Comparison of ENCODE assay signal across 19 cellular contexts in genomic region chr6:99605074-99605726, GRCh38. TPM values are rescaled to one million over a fixed set of nuclear protein-coding genes. Genes with fewer than 3 reads are reported as not detected.
A peak's percentile ranks its signal among the peaks of the same experiment; 100 is the strongest.
DNase-seq lines count a peak whose midpoint lies in the region; ATAC-seq and TF ChIP-seq lines count a peak whose summit lies in the region.
"Had no signal": no experiment of that assay in that cellular context is flagged by ENCODE, and none has a peak within 500 bp of the region (broad histone marks: within the 10 kb centered on the region; RNA-seq: fewer than 3 reads in every experiment).

No MANE protein-coding gene starts in this region.

- H3K9me3 Mint-ChIP-seq in CD8-positive, alpha-beta memory T cell = peaks cover 0 to 15% (median 5%) of the 10 kb centered on the region in 5 donors
- H3K9me3 Mint-ChIP-seq in GM23338 = peaks cover 3% of the 10 kb centered on the region; the same call in 1 of the 3 replicates
- H3K9me3 Mint-ChIP-seq in effector memory CD8-positive, alpha-beta T cell = no peaks in the 10 kb centered on the region
- H3K9me3 Mint-ChIP-seq in osteocyte (ENCODE audit: unreplicated experiment) = no peaks in the 10 kb centered on the region

- H3K27ac ChIP-seq in CD8-positive, alpha-beta memory T cell (ENCODE audit: low read depth, low read length) = no peak overlapping the region
- no peak overlapping the region for H3K27ac ChIP-seq in GM23338 (ENCODE audit: low read depth)
- H3K27ac ChIP-seq: C4-2B, psoas muscle, suprapubic skin had no signal

- CTCF ChIA-PET in CD8-positive, alpha-beta memory T cell (lab: Charles Lee) = interaction anchor here (1.0 to 1.3 kb wide), 2 partner anchors 23 to 84 kb away, joined by 3 read pairs; no protein-coding TSS in a partner anchor

- peaks cover 34 to 55% (median 41%) of the 10 kb centered on the region in 3 donors for H3K4me1 Mint-ChIP-seq in CD8-positive, alpha-beta memory T cell
- H3K4me1 Mint-ChIP-seq in GM23338 (peaks cover 47% of the 10 kb centered on the region), osteocyte (ENCODE audit: unreplicated experiment) (peaks cover 29% of the 10 kb centered on the region)
- peaks cover 14 to 36% of the 10 kb centered on the region in 2 donors for H3K4me1 Mint-ChIP-seq in effector memory CD8-positive, alpha-beta T cell (ENCODE audit: low read depth in 2 of 2)

- peaks cover 25% of the 10 kb centered on the region for H3K4me1 ChIP-seq in CD8-positive, alpha-beta memory T cell (ENCODE audit: insufficient read depth, low read length)
- H3K4me1 ChIP-seq in GM23338 (ENCODE audit: insufficient read depth) = peaks cover 61% of the 10 kb centered on the region

- peak overlapping the region; percentile 83; the same call in 1 of the 2 replicates for H3K4me2 ChIP-seq in GM23338

- H3K27me3 ChIP-seq in CD8-positive, alpha-beta memory T cell (ENCODE audit: insufficient read depth, low read length, poor library complexity, severe bottlenecking) = peaks cover 87% of the 10 kb centered on the region
- H3K27me3 ChIP-seq in GM23338 (ENCODE audit: insufficient read depth) = peaks cover 100% of the 10 kb centered on the region

- H4K20me1 ChIP-seq in GM23338 (replicated peaks; ENCODE audit: insufficient read depth) = peaks cover 57% of the 10 kb centered on the region

- H3K9me2 ChIP-seq in GM23338 (ENCODE audit: insufficient read depth) = no peaks in the 10 kb centered on the region

- H3K79me2 ChIP-seq in GM23338 (replicated peaks; ENCODE audit: insufficient read depth) = no peaks in the 10 kb centered on the region

- H3K36me3 Mint-ChIP-seq in CD8-positive, alpha-beta memory T cell = no peaks in the 10 kb centered on the region
- no peaks in the 10 kb centered on the region for H3K36me3 Mint-ChIP-seq in GM23338 (ENCODE audit: low read depth)
- H3K36me3 Mint-ChIP-seq in effector memory CD8-positive, alpha-beta T cell (ENCODE audit: insufficient read depth) = peaks cover 32% of the 10 kb centered on the region
- H3K36me3 Mint-ChIP-seq in osteocyte (ENCODE audit: unreplicated experiment) = no peaks in the 10 kb centered on the region
- H3K36me3 Mint-ChIP-seq: activated naive CD8-positive, alpha-beta T cell had no signal

- H2AFZ ChIP-seq in GM23338 = no peak overlapping the region

- no peaks in the 10 kb centered on the region for H3K36me3 ChIP-seq in CD8-positive, alpha-beta memory T cell (ENCODE audit: insufficient read depth, low read length)
- H3K36me3 ChIP-seq in GM23338 (ENCODE audit: insufficient read depth) = no peaks in the 10 kb centered on the region
- H3K36me3 ChIP-seq: suprapubic skin had no signal

- DNase-seq in CD8-positive, alpha-beta memory T cell = no peak
- DNase-seq in GM23338 (ENCODE audit: low spot score) = peak; percentile 65
- DNase-seq in effector memory CD8-positive, alpha-beta T cell = no peak
- no peak for DNase-seq in osteocyte (ENCODE audit: extremely low spot score, unreplicated experiment)
- DNase-seq in COLO829 (ENCODE audit: low spot score) = no peak
- no peak for DNase-seq in NCI-H510A (lab: John Stamatoyannopoulos, UW)
- no peak for DNase-seq in NCI-H2171 (lab: John Stamatoyannopoulos, UW)
- DNase-seq: activated B cell treated with CpG ODN at 0.5 μM for 24 hours; activated CD8-positive, alpha-beta memory T cell treated with anti-CD3 and anti-CD28 coated beads, Interleukin-2, amount 50 U/mL, for 4 hours; effector CD8-positive, alpha-beta T cell; left ventricle myocardium superior; NCI-H2107; NCI-H774; psoas muscle had no signal

- ATAC-seq in GM23338 (peak; percentile 6), HG02763 (IDR thresholded peaks at IDR 0.05; ENCODE audit: unreplicated experiment) (no peak)
- no peak for ATAC-seq in effector memory CD8-positive, alpha-beta T cell (replicated peaks)
- ATAC-seq: left ventricle myocardium superior, psoas muscle had no signal

- TF ChIP-seq CTCF in GM23338 (conservative IDR thresholded peaks at IDR 0.05; ENCODE audit: low read depth in 2 of 2) = peak; percentile 65 to 66
- no peak for TF ChIP-seq CTCF in osteocyte (IDR thresholded peaks at IDR 0.05)

- H3K27me3 Mint-ChIP-seq in CD8-positive, alpha-beta memory T cell = peaks cover 89 to 93% of the 10 kb centered on the region in 2 donors
- H3K27me3 Mint-ChIP-seq in GM23338 (ENCODE audit: insufficient read depth, low read depth, poor library complexity) (peaks cover 98% of the 10 kb centered on the region), osteocyte (ENCODE audit: unreplicated experiment) (peaks cover 96% of the 10 kb centered on the region)
- peaks cover 77 to 100% of the 10 kb centered on the region in 2 donors for H3K27me3 Mint-ChIP-seq in effector memory CD8-positive, alpha-beta T cell

- no peaks in the 10 kb centered on the region for H3K9me3 ChIP-seq in CD8-positive, alpha-beta memory T cell (ENCODE audit: low read length)
- H3K9me3 ChIP-seq: psoas muscle, suprapubic skin had no signal

- H3K4me3 ChIP-seq in CD8-positive, alpha-beta memory T cell (ENCODE audit: low read length) = no peak overlapping the region
- H3K4me3 ChIP-seq in GM23338 = peak overlapping the region; percentile 54; the same call in 1 of the 2 replicates
- H3K4me3 ChIP-seq: psoas muscle had no signal

- POLR2A ChIA-PET in CD8-positive, alpha-beta memory T cell (lab: Charles Lee) = no interaction called here

- H3F3A ChIP-seq in GM23338 (replicated peaks; ENCODE audit: low read depth) = peaks cover 50% of the 10 kb centered on the region

- H3K4me3 Mint-ChIP-seq in CD8-positive, alpha-beta memory T cell = peak overlapping the region in 4 of 7 donors; percentile 13 to 68 (median 26)
- peak overlapping the region; percentile 12; the same call in 1 of the 3 replicates for H3K4me3 Mint-ChIP-seq in GM23338
- H3K4me3 Mint-ChIP-seq in effector memory CD8-positive, alpha-beta T cell = peak overlapping the region; percentile 77 to 79
- H3K4me3 Mint-ChIP-seq in osteocyte (ENCODE audit: unreplicated experiment) = peak overlapping the region; percentile 66

- H3K27ac Mint-ChIP-seq in CD8-positive, alpha-beta memory T cell = peak overlapping the region in 2 of 8 donors; percentile 13 to 63
- no peak overlapping the region for H3K27ac Mint-ChIP-seq in GM23338
- no peak overlapping the region for H3K27ac Mint-ChIP-seq in effector memory CD8-positive, alpha-beta T cell
- no peak overlapping the region for H3K27ac Mint-ChIP-seq in osteocyte (ENCODE audit: unreplicated experiment)
- H3K27ac Mint-ChIP-seq: activated B cell treated with CpG ODN at 0.5 μM for 24 hours; activated naive CD8-positive, alpha-beta T cell had no signal

TF ChIP-seq in GM23338, 12 proteins besides CTCF, POLR2A, EP300 and RAD21:
- TF ChIP-seq EZH2phosphoT487 (IDR thresholded peaks at IDR 0.05; ENCODE audit: unreplicated experiment) (peak; percentile 78), STAT1 (IDR thresholded peaks at IDR 0.05; ENCODE audit: unreplicated experiment) (no peak), POLR2AphosphoS5 (IDR thresholded peaks at IDR 0.05; ENCODE audit: low read depth) (no peak), EZH2 (IDR thresholded peaks at IDR 0.05; ENCODE audit: low read depth, unreplicated experiment) (peak; percentile 95), JUNB (IDR thresholded peaks at IDR 0.05; ENCODE audit: unreplicated experiment) (no peak), CREB1 (CRISPR knock-in tag; IDR thresholded peaks at IDR 0.05; ENCODE audit: low read depth) (no peak)
TF ChIP-seq in GM23338: peak in this region for 2.

RNA-seq across cellular contexts. Expression of gene PRDM13, which starts 1.4 kb away (rescaled TPM):
- total RNA-seq in CD8-positive, alpha-beta memory T cell = under 1 TPM in 1 of 2 experiments, not detected in 1; 0.07 TPM
- 0.14 TPM for polyA plus RNA-seq in CD8-positive, alpha-beta memory T cell
- 0.10 and 0.27 TPM in 2 replicates for total RNA-seq in GM23338 (2014; rRNA removed; shearing (Covaris generic))
- 0.08 TPM in 1 of 2 replicates, not detected in the other for polyA plus RNA-seq in GM23338 (2016; fragmentation: Nextera tagmentation; extraction: Ambion mirVana)
- not detected in 2 replicates for total RNA-seq in osteocyte
- total RNA-seq: activated B cell treated with CpG ODN at 0.5 μM for 24 hours, left ventricle myocardium superior, psoas muscle, RPMI7951, suprapubic skin had no signal
- polyA plus RNA-seq: psoas muscle had no signal

RNA-seq across cellular contexts. Expression of gene CCNC, which starts 36.7 kb away (rescaled TPM):
- 10 to 100 TPM; 62.5 to 64.8 TPM for total RNA-seq in CD8-positive, alpha-beta memory T cell
- 39.6 TPM for polyA plus RNA-seq in CD8-positive, alpha-beta memory T cell
- 143 and 175 TPM in 2 replicates for total RNA-seq in GM23338 (2014; rRNA removed; shearing (Covaris generic))
- 96.7 and 108 TPM in 2 replicates for polyA plus RNA-seq in GM23338 (2016; fragmentation: Nextera tagmentation; extraction: Ambion mirVana)
- 34.6 and 35.9 TPM in 2 replicates for total RNA-seq in osteocyte

Comparison
In these comparisons a context has a peak if more than half of its experiments do, and no peak if none do; other contexts are left out.
1. H3K4me3 Mint-ChIP-seq: peak in every context shown above with its lines; median percentile 78 in effector memory CD8-positive, alpha-beta T cell; 66 in osteocyte; 26 in CD8-positive, alpha-beta memory T cell; 12 in GM23338.